In genomic region chr12:50572275-50572674, GRCh38 we compare ENCODE assay signal across 11 cellular contexts.
A peak's percentile ranks its signal among the peaks of the same experiment; 100 is the strongest.
DNase-seq lines count a peak whose midpoint lies in the region; ATAC-seq, FAIRE-seq and TF ChIP-seq lines count a peak whose summit lies in the region.
"Had no signal": no experiment of that assay in that cellular context is flagged by ENCODE, and none has a peak within 500 bp of the region (broad histone marks: within the 10 kb centered on the region; RNA-seq: fewer than 3 reads in every experiment).

No MANE protein-coding gene starts in this region.

- peaks cover 72% of the 10 kb centered on the region for H3K4me1 Mint-ChIP-seq in CD14-positive monocyte

- intact Hi-C loops in CD14-positive monocyte (cut with micrococcal nuclease) = loop anchor here (2.0 to 10.0 kb wide), 4 partner anchors 40 to 67 kb away; partner anchors contain the start of gene DIP2B (in 1 of the 2)
- intact Hi-C loops in pancreas (cut with DNase I) = no loop called here

- no peaks in the 10 kb centered on the region for H3K27me3 Mint-ChIP-seq in CD14-positive monocyte (ENCODE audit: low read depth in 3 of 3)
- H3K27me3 Mint-ChIP-seq: activated naive CD8-positive, alpha-beta T cell; naive B cell had no signal

- peak in 3 of 4 donors; percentile 70 to 73 (median 70) for ATAC-seq in pancreas

- DNase-seq in CD14-positive monocyte (ENCODE audit: low spot score) (no peak), RPMI7951 (ENCODE audit: low read depth) (peak; percentile 69), fibroblast of mammary gland (ENCODE audit: low read depth) (peak; percentile 88), pancreas (no peak), NCI-H1694 (lab: John Stamatoyannopoulos, UW) (no peak), middle frontal gyrus (ENCODE audit: extremely low spot score, low spot score) (no peak), iPS-NIHi11 (ENCODE audit: low spot score) (no peak)
- no peak for DNase-seq in activated CD4-positive, alpha-beta T cell treated with anti-CD3 and anti-CD28 coated beads for 4 hours
- DNase-seq: GDM1, naive B cell had no signal

- peak overlapping the region in 2 of 4 donors; percentile 0 to 6 for H3K27ac ChIP-seq in pancreas

- no peak for FAIRE-seq in pancreas (lab: Jason Lieb, UNC)

- 20 to 22% methylated on average over 1 of the region's 1 CpG for WGBS in pancreas, 2 donors

- no peaks in the 10 kb centered on the region for H3K9me3 Mint-ChIP-seq in CD14-positive monocyte

- H3K4me1 ChIP-seq in pancreas = peaks cover 25 to 66% (median 55%) of the 10 kb centered on the region in 3 donors

- peak overlapping the region in 1 of 2 donors; percentile 76 for H3K4me3 Mint-ChIP-seq in CD14-positive monocyte
- H3K4me3 Mint-ChIP-seq: activated naive CD8-positive, alpha-beta T cell; naive B cell had no signal

- no peak for TF ChIP-seq CTCF in CD14-positive monocyte (IDR thresholded peaks at IDR 0.05)
- no peak for TF ChIP-seq CTCF in fibroblast of mammary gland (conservative IDR thresholded peaks at IDR 0.05; ENCODE audit: control insufficient read depth, insufficient read depth, low read depth, low read length)
- no peak for TF ChIP-seq CTCF in pancreas (IDR thresholded peaks at IDR 0.05)

- peaks cover 0 to 6% of the 10 kb centered on the region in 2 donors for H3K36me3 Mint-ChIP-seq in CD14-positive monocyte
- H3K36me3 Mint-ChIP-seq: activated naive CD8-positive, alpha-beta T cell; naive B cell had no signal

- no peaks in the 10 kb centered on the region for H3K27me3 ChIP-seq in pancreas

- no peaks in the 10 kb centered on the region for H3K36me3 ChIP-seq in pancreas

- H3K9me3 ChIP-seq in pancreas = no peaks in the 10 kb centered on the region

- no peak overlapping the region for H3K4me3 ChIP-seq in fibroblast of mammary gland (ENCODE audit: control insufficient read depth, low read depth, low read length)
- no peak overlapping the region for H3K4me3 ChIP-seq in pancreas

- peak overlapping the region; percentile 12 to 91 (median 83) for H3K27ac Mint-ChIP-seq in CD14-positive monocyte
- H3K27ac Mint-ChIP-seq: activated naive CD8-positive, alpha-beta T cell had no signal

Comparison
In these comparisons a context has a peak if more than half of its experiments do, and no peak if none do; other contexts are left out.
1. DNase-seq: peak in RPMI7951 (single experiment) and fibroblast of mammary gland (single experiment); none in CD14-positive monocyte (single experiment), pancreas (0 of 6), NCI-H1694 (single experiment), activated CD4-positive, alpha-beta T cell treated with anti-CD3 and anti-CD28 coated beads for 4 hours (0 of 2), middle frontal gyrus (single experiment) and iPS-NIHi11 (single experiment).
2. intact Hi-C loops: an anchor here in CD14-positive monocyte (2.0 to 10.0 kb wide); none called in pancreas.